ENCODE assay signal across 20 cellular contexts in the genomic region with DNA sequence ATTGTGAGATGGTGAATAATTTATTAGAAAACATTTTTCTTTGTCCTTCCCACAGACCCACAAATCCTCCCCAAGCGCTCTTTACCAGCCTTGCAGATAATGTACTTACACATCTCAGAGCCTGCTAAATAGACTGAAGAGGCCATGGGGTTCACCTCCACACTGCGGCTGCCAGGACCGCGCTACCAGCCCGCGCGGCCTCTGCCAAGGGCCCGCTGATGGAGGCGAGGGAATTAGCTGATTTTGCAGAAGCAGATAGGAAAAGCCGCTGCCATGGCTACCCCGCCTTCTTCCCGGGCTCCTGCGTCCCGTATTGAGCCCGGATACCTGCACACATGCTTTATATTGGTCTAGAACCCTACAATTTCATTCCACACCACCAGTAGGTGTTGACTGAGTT.
A peak's percentile ranks its signal among the peaks of the same experiment; 100 is the strongest.
DNase-seq lines count a peak whose midpoint lies in the region; ATAC-seq and TF ChIP-seq lines count a peak whose summit lies in the region.
"Had no signal": no experiment of that assay in that cellular context is flagged by ENCODE, and none has a peak within 500 bp of the region (broad histone marks: within the 10 kb centered on the region; RNA-seq: fewer than 3 reads in every experiment).

No MANE protein-coding gene starts in this region.

- no peaks in the 10 kb centered on the region for H4K20me1 ChIP-seq in neural progenitor cell (ENCODE audit: low read depth)

- intact Hi-C loops in tibial artery (cut with DNase I; ENCODE audit: low total_unique reads), result no loop called here

- H3F3A ChIP-seq in neural progenitor cell (ENCODE audit: low read depth), result no peaks in the 10 kb centered on the region

- peak overlapping the region; percentile 58 for H3K4me3 Mint-ChIP-seq in neural progenitor cell
- no peak overlapping the region for H3K4me3 Mint-ChIP-seq in activated T-helper 17 cell treated with anti-CD3 and anti-CD28 coated beads, Interleukin-2, amount 50 U/mL, for 72 hours
- H3K4me3 Mint-ChIP-seq: activated CD8-positive, alpha-beta memory T cell treated with anti-CD3 and anti-CD28 coated beads, Interleukin-2, amount 10 ng/mL, durations not matched to agents 7 days and 5 days; activated naive CD8-positive, alpha-beta T cell treated with anti-CD3 and anti-CD28 coated beads for 36 hours; natural killer cell had no signal

- H3K27ac ChIP-seq in C4-2B (no peak overlapping the region), neural progenitor cell (no peak overlapping the region), tibial artery (no peak overlapping the region)
- H3K27ac ChIP-seq: KMS-11, RWPE1, suprapubic skin had no signal

- no peaks in the 10 kb centered on the region for H3K79me2 ChIP-seq in neural progenitor cell (ENCODE audit: low read depth)

- H3K4me1 ChIP-seq in NT2/D1 (ENCODE audit: insufficient read depth, insufficient read length) (no peaks in the 10 kb centered on the region), neural progenitor cell (no peaks in the 10 kb centered on the region), tibial artery (peaks cover 0 to 5% (median 0%) of the 10 kb centered on the region in 4 donors)
- H3K4me1 ChIP-seq: suprapubic skin had no signal

- H3K36me3 ChIP-seq in NT2/D1 (ENCODE audit: insufficient read depth, insufficient read length, low read length) (no peaks in the 10 kb centered on the region), neural progenitor cell (no peaks in the 10 kb centered on the region), tibial artery (no peaks in the 10 kb centered on the region)
- H3K36me3 ChIP-seq: suprapubic skin had no signal

- H3K36me3 Mint-ChIP-seq in neural progenitor cell, result no peaks in the 10 kb centered on the region
- no peaks in the 10 kb centered on the region for H3K36me3 Mint-ChIP-seq in activated T-helper 17 cell treated with anti-CD3 and anti-CD28 coated beads, Interleukin-2, amount 50 U/mL, for 72 hours (ENCODE audit: low read depth)
- H3K36me3 Mint-ChIP-seq: activated CD8-positive, alpha-beta memory T cell treated with anti-CD3 and anti-CD28 coated beads, Interleukin-2, amount 10 ng/mL, durations not matched to agents 7 days and 5 days; activated naive CD8-positive, alpha-beta T cell treated with anti-CD3 and anti-CD28 coated beads for 36 hours; CD4-positive, alpha-beta memory T cell had no signal

- H3K9me3 ChIP-seq in NT2/D1 (ENCODE audit: insufficient read depth, low read length), result peaks cover 5% of the 10 kb centered on the region; the same call in 1 of the 2 replicates
- H3K9me3 ChIP-seq in neural progenitor cell (ENCODE audit: low read depth), result no peaks in the 10 kb centered on the region
- H3K9me3 ChIP-seq in tibial artery, result peaks cover 0 to 13% (median 13%) of the 10 kb centered on the region in 3 donors
- H3K9me3 ChIP-seq: suprapubic skin had no signal

- no peaks in the 10 kb centered on the region for H3K4me1 Mint-ChIP-seq in neural progenitor cell
- no peaks in the 10 kb centered on the region for H3K4me1 Mint-ChIP-seq in activated T-helper 17 cell treated with anti-CD3 and anti-CD28 coated beads, Interleukin-2, amount 50 U/mL, for 72 hours
- H3K4me1 Mint-ChIP-seq: activated CD8-positive, alpha-beta memory T cell treated with anti-CD3 and anti-CD28 coated beads, Interleukin-2, amount 10 ng/mL, durations not matched to agents 7 days and 5 days; activated naive CD8-positive, alpha-beta T cell treated with anti-CD3 and anti-CD28 coated beads for 36 hours; CD4-positive, alpha-beta memory T cell; natural killer cell had no signal

- DNase-seq in NT2/D1 (ENCODE audit: low read depth, low spot score) (no peak), epithelial cell of proximal tubule (ENCODE audit: low read depth) (no peak), neural progenitor cell (ENCODE audit: low spot score) (no peak), mucosa of gallbladder (ENCODE audit: low spot score) (no peak), NCI-H2227 treated with DMSO at 0.1 percent for 48 hours (lab: John Stamatoyannopoulos, UW) (no peak), tibial artery (no peak)
- DNase-seq: activated CD8-positive, alpha-beta memory T cell treated with anti-CD3 and anti-CD28 coated beads, Interleukin-2, amount 10 ng/mL, durations not matched to agents 7 days and 5 days; activated naive CD8-positive, alpha-beta T cell treated with anti-CD3 and anti-CD28 coated beads for 36 hours; CD4-positive, alpha-beta memory T cell; DMS79; MV-4-11; natural killer cell; NCI-H1930; NCI-H446 treated with DMSO at 0.1 percent for 48 hours had no signal

- H3K9ac ChIP-seq in NT2/D1 (ENCODE audit: insufficient read length, low read depth) (no peak overlapping the region), neural progenitor cell (no peak overlapping the region)
- H3K9ac ChIP-seq: KMS-11 had no signal

- no peak overlapping the region for H3K27ac Mint-ChIP-seq in neural progenitor cell
- no peak overlapping the region for H3K27ac Mint-ChIP-seq in activated T-helper 17 cell treated with anti-CD3 and anti-CD28 coated beads, Interleukin-2, amount 50 U/mL, for 72 hours
- H3K27ac Mint-ChIP-seq: activated CD8-positive, alpha-beta memory T cell treated with anti-CD3 and anti-CD28 coated beads, Interleukin-2, amount 10 ng/mL, durations not matched to agents 7 days and 5 days; activated naive CD8-positive, alpha-beta T cell treated with anti-CD3 and anti-CD28 coated beads for 36 hours; CD4-positive, alpha-beta memory T cell; natural killer cell had no signal

- H3K4me2 ChIP-seq in neural progenitor cell, result peak overlapping the region; percentile 80
- H3K4me2 ChIP-seq: KMS-11 had no signal

- TF ChIP-seq CTCF in C4-2B (conservative IDR thresholded peaks at IDR 0.05) (0 out of 2 replicates have a peak, but pooled peaks have one; percentile 7), epithelial cell of proximal tubule (conservative IDR thresholded peaks at IDR 0.05; ENCODE audit: low read depth, low read length) (no peak), neural progenitor cell (IDR thresholded peaks at IDR 0.05) (no peak), tibial artery (IDR thresholded peaks at IDR 0.05) (no peak)

- peak overlapping the region; percentile 95 for H2AFZ ChIP-seq in neural progenitor cell (replicated peaks)

- peaks cover 49% of the 10 kb centered on the region for H3K27me3 ChIP-seq in NT2/D1 (ENCODE audit: insufficient read depth, insufficient read length)
- H3K27me3 ChIP-seq in neural progenitor cell, result peaks cover 39% of the 10 kb centered on the region
- H3K27me3 ChIP-seq in tibial artery, result peaks cover 0 to 28% of the 10 kb centered on the region in 2 donors

- H3K9me3 Mint-ChIP-seq in neural progenitor cell, result peaks cover 7% of the 10 kb centered on the region
- H3K9me3 Mint-ChIP-seq in activated T-helper 17 cell treated with anti-CD3 and anti-CD28 coated beads, Interleukin-2, amount 50 U/mL, for 72 hours, result peaks cover 11% of the 10 kb centered on the region

- H3K27me3 Mint-ChIP-seq in neural progenitor cell (ENCODE audit: insufficient read depth, low read depth), result peaks cover 41% of the 10 kb centered on the region
- H3K27me3 Mint-ChIP-seq in activated T-helper 17 cell treated with anti-CD3 and anti-CD28 coated beads, Interleukin-2, amount 50 U/mL, for 72 hours, result peaks cover 35% of the 10 kb centered on the region

- H3K4me3 ChIP-seq in NT2/D1 (ENCODE audit: insufficient read length, low read depth) (peak overlapping the region; percentile 53), epithelial cell of proximal tubule (ENCODE audit: low read depth, low read length) (peak overlapping the region; percentile 46), neural progenitor cell (peak overlapping the region; percentile 51), tibial artery (no peak overlapping the region)
- H3K4me3 ChIP-seq: lung, suprapubic skin had no signal

- ATAC-seq in activated T-helper 17 cell treated with anti-CD3 and anti-CD28 coated beads, Interleukin-2, amount 50 U/mL, for 72 hours (replicated peaks), result no peak
- ATAC-seq: activated CD8-positive, alpha-beta memory T cell treated with anti-CD3 and anti-CD28 coated beads, Interleukin-2, amount 10 ng/mL, durations not matched to agents 7 days and 5 days; natural killer cell had no signal

Comparison
In these comparisons a context has a peak if more than half of its experiments do, and no peak if none do; other contexts are left out.
1. H3K4me3 ChIP-seq: peak in NT2/D1 (single experiment), epithelial cell of proximal tubule (single experiment) and neural progenitor cell (single experiment); none in tibial artery (0 of 2).